Comparison of ENCODE assay signal across 15 cellular contexts in the genomic region with DNA sequence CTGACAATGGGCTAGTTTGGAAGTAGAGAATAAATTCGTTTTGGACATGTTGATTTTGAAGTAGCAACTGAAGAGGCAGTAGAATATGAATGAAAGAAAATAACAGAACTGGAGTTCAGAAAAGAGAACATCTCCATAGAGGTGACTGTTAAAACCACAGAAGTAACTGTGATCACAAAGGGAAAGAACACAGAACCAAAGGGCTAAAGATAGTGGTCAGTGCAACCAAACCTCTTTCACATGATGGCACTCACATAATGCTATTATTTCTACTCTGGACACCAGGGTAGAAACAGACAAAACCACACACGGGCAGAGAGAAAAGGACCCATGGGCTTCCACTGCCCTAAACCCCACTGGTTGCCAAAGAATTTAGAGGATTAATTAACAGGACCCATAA. TPM values are rescaled to one million over a fixed set of nuclear protein-coding genes. Genes with fewer than 3 reads are reported as not detected.
DNase-seq lines count a peak whose midpoint lies in the region; ATAC-seq and TF ChIP-seq lines count a peak whose summit lies in the region.
"Had no signal": no experiment of that assay in that cellular context is flagged by ENCODE, and none has a peak within 500 bp of the region (broad histone marks: within the 10 kb centered on the region; RNA-seq: fewer than 3 reads in every experiment).

No MANE protein-coding gene starts in this region.

- ATAC-seq in GM18868 (IDR thresholded peaks at IDR 0.05; ENCODE audit: unreplicated experiment) (peak; percentile 76), GM21786 (IDR thresholded peaks at IDR 0.05; ENCODE audit: unreplicated experiment) (peak; percentile 89)
- ATAC-seq in naive thymus-derived CD4-positive, alpha-beta T cell = no peak
- ATAC-seq: activated CD8-positive, alpha-beta memory T cell treated with anti-CD3 and anti-CD28 coated beads, Interleukin-2, amount 10 ng/mL, durations not matched to agents 7 days and 5 days; body of pancreas; stimulated activated naive CD8-positive, alpha-beta T cell treated with anti-CD3 and anti-CD28 coated beads, Interleukin-15, Interleukin-2, amounts not matched to agents 100 U/mL and 50 U/mL, for 24 hours had no signal

- H3K4me3 ChIP-seq in neutrophil (ENCODE audit: low read depth in 1 of 2, low read length in 1 of 2) = no peak overlapping the region
- H3K4me3 ChIP-seq in esophagus squamous epithelium = no peak overlapping the region
- H3K4me3 ChIP-seq in naive thymus-derived CD4-positive, alpha-beta T cell (ENCODE audit: low read length) = no peak overlapping the region
- H3K4me3 ChIP-seq: body of pancreas, SJSA1, vagina had no signal

- intact Hi-C loops in esophagus squamous epithelium (cut with DNase I) = no loop called here
- intact Hi-C loops in naive thymus-derived CD4-positive, alpha-beta T cell (cut with micrococcal nuclease) = no loop called here

- TF ChIP-seq POLR2A in esophagus squamous epithelium (IDR thresholded peaks at IDR 0.05) = no peak

- no peaks in the 10 kb centered on the region for H3K27me3 Mint-ChIP-seq in naive thymus-derived CD4-positive, alpha-beta T cell
- H3K27me3 Mint-ChIP-seq: activated CD8-positive, alpha-beta memory T cell treated with anti-CD3 and anti-CD28 coated beads, Interleukin-2, amount 10 ng/mL, durations not matched to agents 7 days and 5 days; CD4-positive, alpha-beta T cell had no signal

- TF ChIP-seq CTCF in neutrophil (IDR thresholded peaks at IDR 0.05) = no peak
- no peak for TF ChIP-seq CTCF in esophagus squamous epithelium (IDR thresholded peaks at IDR 0.05)

- H3K27ac ChIP-seq in neutrophil (peak overlapping the region; percentile 23), esophagus squamous epithelium (no peak overlapping the region)
- H3K27ac ChIP-seq in naive thymus-derived CD4-positive, alpha-beta T cell (ENCODE audit: low read depth, low read length) = no peak overlapping the region
- H3K27ac ChIP-seq: body of pancreas, SJSA1, vagina had no signal

- H3K9me3 ChIP-seq in neutrophil (no peaks in the 10 kb centered on the region), esophagus squamous epithelium (no peaks in the 10 kb centered on the region)
- H3K9me3 ChIP-seq in naive thymus-derived CD4-positive, alpha-beta T cell (ENCODE audit: control insufficient read depth in 2 of 3, low read length in 3 of 3) = no peaks in the 10 kb centered on the region
- H3K9me3 ChIP-seq: body of pancreas, SJSA1, vagina had no signal

- H3K27me3 ChIP-seq in neutrophil (no peaks in the 10 kb centered on the region), esophagus squamous epithelium (no peaks in the 10 kb centered on the region)
- H3K27me3 ChIP-seq in naive thymus-derived CD4-positive, alpha-beta T cell (ENCODE audit: control insufficient read depth in 2 of 2, insufficient read depth in 2 of 2, low read length in 2 of 2) = no peaks in the 10 kb centered on the region
- H3K27me3 ChIP-seq: body of pancreas, SJSA1, vagina had no signal

- DNase-seq in LHCN-M2 (ENCODE audit: low read depth) = peak; percentile 14
- no peak for DNase-seq in DMS79 treated with DMSO at 0.1 percent for 48 hours (lab: John Stamatoyannopoulos, UW)
- no peak for DNase-seq in esophagus squamous epithelium (lab: John Stamatoyannopoulos, UW)
- no peak for DNase-seq in naive thymus-derived CD4-positive, alpha-beta T cell
- DNase-seq: activated CD8-positive, alpha-beta memory T cell treated with anti-CD3 and anti-CD28 coated beads, Interleukin-2, amount 10 ng/mL, durations not matched to agents 7 days and 5 days; activated naive CD4-positive, alpha-beta T cell treated with Interleukin-2 at 50 U/mL for 16 hours; body of pancreas; CD4-positive, alpha-beta T cell; NCI-H2107; stimulated activated naive CD8-positive, alpha-beta T cell treated with anti-CD3 and anti-CD28 coated beads, Interleukin-15, Interleukin-2, amounts not matched to agents 100 U/mL and 50 U/mL, for 24 hours had no signal

- POLR2A ChIA-PET in naive thymus-derived CD4-positive, alpha-beta T cell (lab: Charles Lee) = interaction anchor here (0.6 kb wide), 1 partner anchor 166 kb away, joined by 3 read pairs; no protein-coding TSS in a partner anchor

- 61 to 64% methylated on average over 2 of the region's 2 CpGs for WGBS in esophagus squamous epithelium, 2 donors

- peaks cover 0 to 11% (median 4%) of the 10 kb centered on the region in 7 donors for H3K4me1 Mint-ChIP-seq in naive thymus-derived CD4-positive, alpha-beta T cell

- H3K27ac Mint-ChIP-seq in naive thymus-derived CD4-positive, alpha-beta T cell = no peak overlapping the region
- H3K27ac Mint-ChIP-seq: activated CD8-positive, alpha-beta memory T cell treated with anti-CD3 and anti-CD28 coated beads, Interleukin-2, amount 10 ng/mL, durations not matched to agents 7 days and 5 days; CD4-positive, alpha-beta T cell had no signal

- H3K36me3 ChIP-seq in neutrophil (no peaks in the 10 kb centered on the region), esophagus squamous epithelium (no peaks in the 10 kb centered on the region)
- H3K36me3 ChIP-seq in naive thymus-derived CD4-positive, alpha-beta T cell (ENCODE audit: control insufficient read depth in 2 of 3, insufficient read depth in 3 of 3, low read length in 3 of 3) = no peaks in the 10 kb centered on the region
- H3K36me3 ChIP-seq: SJSA1, vagina had no signal

- H3K36me3 Mint-ChIP-seq in naive thymus-derived CD4-positive, alpha-beta T cell = peaks cover 0 to 14% (median 5%) of the 10 kb centered on the region in 5 donors

- no peak overlapping the region for H3K4me3 Mint-ChIP-seq in naive thymus-derived CD4-positive, alpha-beta T cell
- H3K4me3 Mint-ChIP-seq: activated CD8-positive, alpha-beta memory T cell treated with anti-CD3 and anti-CD28 coated beads, Interleukin-2, amount 10 ng/mL, durations not matched to agents 7 days and 5 days; CD4-positive, alpha-beta T cell had no signal

- CTCF ChIA-PET in naive thymus-derived CD4-positive, alpha-beta T cell (lab: Charles Lee) = no interaction called here

- H3K4me1 ChIP-seq in neutrophil (ENCODE audit: control insufficient read depth in 1 of 2, insufficient read depth in 1 of 2, low read depth in 1 of 2, low read length in 1 of 2) (peaks cover 13 to 15% of the 10 kb centered on the region in 2 experiments), esophagus squamous epithelium (peaks cover 0 to 6% (median 0%) of the 10 kb centered on the region in 3 donors)
- H3K4me1 ChIP-seq in naive thymus-derived CD4-positive, alpha-beta T cell (ENCODE audit: control insufficient read depth in 2 of 2, insufficient read depth in 2 of 2, low read length in 2 of 2) = no peaks in the 10 kb centered on the region
- H3K4me1 ChIP-seq: SJSA1, vagina had no signal

- H3K9me3 Mint-ChIP-seq in naive thymus-derived CD4-positive, alpha-beta T cell = no peaks in the 10 kb centered on the region
- H3K9me3 Mint-ChIP-seq: CD4-positive, alpha-beta T cell had no signal

RNA-seq across cellular contexts. Expression of a gene that starts 58.5 kb away (rescaled TPM):
- 13.7 and 18.2 TPM in 2 replicates for total RNA-seq in LHCN-M2 (2014; rRNA removed)
- 5.6 TPM for polyA plus RNA-seq in LHCN-M2 (2012)
- 10 to 100 TPM; 10.8 to 13.2 (median 12.1) TPM for total RNA-seq in esophagus squamous epithelium
- total RNA-seq in naive thymus-derived CD4-positive, alpha-beta T cell = 10 to 100 TPM; 11.3 to 24.4 (median 21.0) TPM
- 1 to 10 TPM; 1.3 to 1.4 TPM for polyA plus RNA-seq in naive thymus-derived CD4-positive, alpha-beta T cell
